In genomic region chr10:95295031-95295755, GRCh38 we compare ENCODE assay signal across 8 cellular contexts. TPM values are rescaled to one million over a fixed set of nuclear protein-coding genes. Genes with fewer than 3 reads are reported as not detected.
A peak's percentile ranks its signal among the peaks of the same experiment; 100 is the strongest.
DNase-seq lines count a peak whose midpoint lies in the region; ATAC-seq, FAIRE-seq and TF ChIP-seq lines count a peak whose summit lies in the region.

No MANE protein-coding gene starts in this region.

- no peak for TF ChIP-seq CTCF in upper lobe of right lung (IDR thresholded peaks at IDR 0.05)

- peak overlapping the region; percentile 59 for H3K4me3 Mint-ChIP-seq in T-helper 1 cell treated with Interleukin-12 subunit alpha and Interleukin-12 subunit beta and Interleukin-4 antibody, amounts not matched to agents 30 μg/mL and 1 μg/mL, for 36 hours
- H3K4me3 Mint-ChIP-seq in effector memory CD8-positive, alpha-beta T cell = peak overlapping the region; percentile 73 to 77

- FAIRE-seq in GM12891 (lab: Jason Lieb, UNC) = peak; percentile 94

- H3K27ac ChIP-seq in muscle layer of duodenum (ENCODE audit: low read length) = peak overlapping the region; percentile 51
- H3K27ac ChIP-seq in upper lobe of right lung = peak overlapping the region; percentile 20

- H3K27me3 Mint-ChIP-seq in T-helper 1 cell treated with Interleukin-12 subunit alpha and Interleukin-12 subunit beta and Interleukin-4 antibody, amounts not matched to agents 30 μg/mL and 1 μg/mL, for 36 hours (ENCODE audit: low read depth) = peaks cover 21% of the 10 kb centered on the region
- H3K27me3 Mint-ChIP-seq in effector memory CD8-positive, alpha-beta T cell = peaks cover 7 to 21% of the 10 kb centered on the region in 2 donors

- H3K27ac Mint-ChIP-seq in T-helper 1 cell treated with Interleukin-12 subunit alpha and Interleukin-12 subunit beta and Interleukin-4 antibody, amounts not matched to agents 30 μg/mL and 1 μg/mL, for 36 hours = peak overlapping the region; percentile 85
- H3K27ac Mint-ChIP-seq in effector memory CD8-positive, alpha-beta T cell = peak overlapping the region; percentile 68 to 88

- peaks cover 6 to 12% of the 10 kb centered on the region in 2 donors for H3K4me1 ChIP-seq in muscle layer of duodenum (ENCODE audit: control insufficient read depth in 1 of 2, insufficient read depth in 2 of 2, low read length in 2 of 2)
- H3K4me1 ChIP-seq in upper lobe of right lung = peaks cover 13% of the 10 kb centered on the region

- H3K36me3 Mint-ChIP-seq in T-helper 1 cell treated with Interleukin-12 subunit alpha and Interleukin-12 subunit beta and Interleukin-4 antibody, amounts not matched to agents 30 μg/mL and 1 μg/mL, for 36 hours (ENCODE audit: low read depth) = no peaks in the 10 kb centered on the region
- H3K36me3 Mint-ChIP-seq in effector memory CD8-positive, alpha-beta T cell (ENCODE audit: insufficient read depth) = peaks cover 4% of the 10 kb centered on the region

- ATAC-seq in GM21619 (IDR thresholded peaks at IDR 0.05; ENCODE audit: unreplicated experiment) = peak; percentile 77
- peak; percentile 70 for ATAC-seq in effector memory CD8-positive, alpha-beta T cell (replicated peaks)
- ATAC-seq in upper lobe of right lung = peak; percentile 56

- H3K27me3 ChIP-seq in muscle layer of duodenum (ENCODE audit: low read depth, low read length) (no peaks in the 10 kb centered on the region), upper lobe of right lung (no peaks in the 10 kb centered on the region)

- peak overlapping the region; percentile 42 for H3K4me3 ChIP-seq in Jurkat, Clone E6-1 (ENCODE audit: low read length)
- H3K4me3 ChIP-seq in muscle layer of duodenum (ENCODE audit: low read depth in 1 of 2, low read length in 2 of 2) (peak overlapping the region; percentile 54 to 57), upper lobe of right lung (peak overlapping the region; percentile 29)

- intact Hi-C loops in upper lobe of right lung (cut with DNase I) = no loop called here

- H3K9me3 ChIP-seq in muscle layer of duodenum (ENCODE audit: control insufficient read depth in 1 of 2, low read length in 2 of 2) (no peaks in the 10 kb centered on the region), upper lobe of right lung (no peaks in the 10 kb centered on the region)

- DNase-seq in GM12891 (ENCODE audit: insufficient read length, low spot score) (peak; percentile 58), upper lobe of right lung (peak; percentile 84), Ammon's horn (ENCODE audit: low spot score) (no peak)
- peak; percentile 83 for DNase-seq in Jurkat, Clone E6-1 (ENCODE audit: low read depth, low spot score)
- peak; percentile 43 to 56 (median 45) for DNase-seq in effector memory CD8-positive, alpha-beta T cell

- peaks cover 27% of the 10 kb centered on the region for H3K4me1 Mint-ChIP-seq in T-helper 1 cell treated with Interleukin-12 subunit alpha and Interleukin-12 subunit beta and Interleukin-4 antibody, amounts not matched to agents 30 μg/mL and 1 μg/mL, for 36 hours (ENCODE audit: low read depth)
- H3K4me1 Mint-ChIP-seq in effector memory CD8-positive, alpha-beta T cell (ENCODE audit: low read depth in 2 of 2) = peaks cover 16 to 19% of the 10 kb centered on the region in 2 donors

- H3K9me3 Mint-ChIP-seq in T-helper 1 cell treated with Interleukin-12 subunit alpha and Interleukin-12 subunit beta and Interleukin-4 antibody, amounts not matched to agents 30 μg/mL and 1 μg/mL, for 36 hours = no peaks in the 10 kb centered on the region
- no peaks in the 10 kb centered on the region for H3K9me3 Mint-ChIP-seq in effector memory CD8-positive, alpha-beta T cell

- peak; percentile 94 for TF ChIP-seq POLR2A in GM12891 (IDR thresholded peaks at IDR 0.05; ENCODE audit: low read depth, low read length)

- H3K36me3 ChIP-seq in muscle layer of duodenum (ENCODE audit: control insufficient read depth in 1 of 2, insufficient read depth in 2 of 2, low read length in 2 of 2) = no peaks in the 10 kb centered on the region
- no peaks in the 10 kb centered on the region for H3K36me3 ChIP-seq in upper lobe of right lung

TF ChIP-seq in GM12891, 5 proteins besides CTCF, POLR2A, EP300 and RAD21:
- TF ChIP-seq POU2F2 (IDR thresholded peaks at IDR 0.05; ENCODE audit: low read depth, low read length) (peak; percentile 78), PAX5 (IDR thresholded peaks at IDR 0.05; ENCODE audit: insufficient read depth, low read length, severe bottlenecking) (peak; percentile 100), POLR2AphosphoS5 (IDR thresholded peaks at IDR 0.05; ENCODE audit: low read depth, low read length) (peak; percentile 91), TAF1 (IDR thresholded peaks at IDR 0.05; ENCODE audit: low read depth, low read length) (peak; percentile 83), SPI1 (IDR thresholded peaks at IDR 0.05; ENCODE audit: low read depth, low read length) (0 out of 2 replicates have a peak, but pooled peaks have one; percentile 16)
TF ChIP-seq in GM12891: peak in this region for 5.

RNA-seq across cellular contexts. Expression of gene PDLIM1, which starts 4.4 kb away (rescaled TPM):
- polyA plus RNA-seq in GM12891 (2012; ENCODE audit: low read depth, missing spikeins) = 569 TPM
- 145 TPM for polyA plus RNA-seq in Jurkat, Clone E6-1 (2012; ENCODE audit: insufficient read depth, insufficient read length)
- total RNA-seq in upper lobe of right lung = 190 TPM
